22 cellular contexts compared by ENCODE assay signal in genomic region chrX:150763810-150764209, GRCh38.
"Had no signal": no experiment of that assay in that cellular context is flagged by ENCODE, and none has a peak within 500 bp of the region (broad histone marks: within the 10 kb centered on the region; RNA-seq: fewer than 3 reads in every experiment).

No MANE protein-coding gene starts in this region.

- H3K27ac Mint-ChIP-seq: activated CD8-positive, alpha-beta T cell treated with anti-CD3 and anti-CD28 coated beads, Interleukin-2, amount 10 ng/mL, durations not matched to agents 7 days and 5 days; activated T-cell treated with anti-CD3 and anti-CD28 coated beads, Interleukin-2, amount 50 U/mL, for 72 hours; T-cell had no signal

- H3K36me3 ChIP-seq: cardiac muscle cell, ovary had no signal

- H3K4me3 Mint-ChIP-seq: activated CD8-positive, alpha-beta T cell treated with anti-CD3 and anti-CD28 coated beads, Interleukin-2, amount 10 ng/mL, durations not matched to agents 7 days and 5 days; activated naive CD4-positive, alpha-beta T cell treated with anti-CD3 and anti-CD28 coated beads, Interleukin-2, amount 50 U/mL, for 24 hours; activated T-cell treated with anti-CD3 and anti-CD28 coated beads, Interleukin-2, amount 50 U/mL, for 72 hours; effector memory CD8-positive, alpha-beta T cell; T-cell had no signal

- H3K27me3 Mint-ChIP-seq: activated naive CD4-positive, alpha-beta T cell treated with anti-CD3 and anti-CD28 coated beads, Interleukin-2, amount 50 U/mL, for 24 hours; effector memory CD8-positive, alpha-beta T cell; T-cell had no signal

- H3K27me3 ChIP-seq: cardiac muscle cell, ovary, sigmoid colon, spleen had no signal

- H3K9me3 ChIP-seq: ovary, sigmoid colon, spleen had no signal

- H3K4me1 Mint-ChIP-seq: activated naive CD4-positive, alpha-beta T cell treated with anti-CD3 and anti-CD28 coated beads, Interleukin-2, amount 50 U/mL, for 24 hours; T-cell had no signal

- H3K27ac ChIP-seq: cardiac muscle cell, epithelial cell of prostate, ovary, sigmoid colon, spleen had no signal

- H3K4me3 ChIP-seq: cardiac muscle cell, lung, ovary, sigmoid colon, spleen had no signal

- H3K4me1 ChIP-seq: sigmoid colon had no signal

- H3K9me3 Mint-ChIP-seq: activated naive CD4-positive, alpha-beta T cell treated with anti-CD3 and anti-CD28 coated beads, Interleukin-2, amount 50 U/mL, for 24 hours; activated T-cell treated with anti-CD3 and anti-CD28 coated beads, Interleukin-2, amount 50 U/mL, for 72 hours; effector memory CD8-positive, alpha-beta T cell; T-cell had no signal

- DNase-seq: activated CD4-positive, alpha-beta T cell treated with anti-CD3 and anti-CD28 coated beads for 48 hours; activated CD4-positive, CD25-positive, alpha-beta regulatory T cell; activated CD8-positive, alpha-beta memory T cell treated with anti-CD3 and anti-CD28 coated beads, Interleukin-2, amount 50 U/mL, for 48 hours; activated CD8-positive, alpha-beta T cell treated with anti-CD3 and anti-CD28 coated beads, Interleukin-2, amount 10 ng/mL, durations not matched to agents 7 days and 5 days; activated effector memory CD4-positive, alpha-beta T cell treated with anti-CD3 and anti-CD28 coated beads, Interleukin-2, amount 50 U/mL, for 16 hours; activated T-cell treated with anti-CD3 and anti-CD28 coated beads, Interleukin-2, amount 50 U/mL, for 72 hours; amniotic stem cell; effector memory CD8-positive, alpha-beta T cell; foreskin fibroblast; midbrain; ovary; sigmoid colon; spleen; stimulated activated naive CD4-positive, alpha-beta T cell; T-cell; T-helper 9 cell had no signal

- ATAC-seq: activated CD8-positive, alpha-beta T cell treated with anti-CD3 and anti-CD28 coated beads, Interleukin-2, amount 10 ng/mL, durations not matched to agents 7 days and 5 days; activated T-cell treated with anti-CD3 and anti-CD28 coated beads, Interleukin-2, amount 50 U/mL, for 72 hours; effector memory CD8-positive, alpha-beta T cell; left lobe of liver; SK-N-SH treated with all-trans-retinoic acid at 6 μM for 48 hours; T-cell had no signal
